In genomic region chr17:28908640-28909098, GRCh38 we compare ENCODE assay signal across 10 cellular contexts. TPM values are rescaled to one million over a fixed set of nuclear protein-coding genes. Genes with fewer than 3 reads are reported as not detected.
A peak's percentile ranks its signal among the peaks of the same experiment; 100 is the strongest.
DNase-seq lines count a peak whose midpoint lies in the region; ATAC-seq and TF ChIP-seq lines count a peak whose summit lies in the region.
"Had no signal": no experiment of that assay in that cellular context is flagged by ENCODE, and none has a peak within 500 bp of the region (broad histone marks: within the 10 kb centered on the region; RNA-seq: fewer than 3 reads in every experiment).

No MANE protein-coding gene starts in this region.

- H4K20me1 ChIP-seq in GM23338 (replicated peaks; ENCODE audit: insufficient read depth) = peaks cover 27% of the 10 kb centered on the region
- no peaks in the 10 kb centered on the region for H4K20me1 ChIP-seq in Karpas-422 (ENCODE audit: insufficient read depth, low read depth, low read length)

- in situ Hi-C loops in astrocyte of the cerebellum (cut with HindIII; ENCODE audit: low sequenced_read_pairs) = loop anchor here (5.0 kb wide), 1 partner anchor 41 kb away; no protein-coding TSS in a partner anchor

- peaks cover 72% of the 10 kb centered on the region for H3F3A ChIP-seq in GM23338 (replicated peaks; ENCODE audit: low read depth)

- H3K79me2 ChIP-seq in GM23338 (replicated peaks; ENCODE audit: insufficient read depth) (peaks cover 5% of the 10 kb centered on the region; the same call in 1 of the 2 replicates), Karpas-422 (ENCODE audit: low read length) (no peaks in the 10 kb centered on the region)

- intact Hi-C loops in left ventricle myocardium superior (cut with micrococcal nuclease) = no loop called here

- H3K9me3 ChIP-seq in Karpas-422 (ENCODE audit: low read length) = no peaks in the 10 kb centered on the region

- H3K9me2 ChIP-seq in GM23338 (ENCODE audit: insufficient read depth) (no peaks in the 10 kb centered on the region), Karpas-422 (replicated peaks; ENCODE audit: insufficient read depth, low read length) (no peaks in the 10 kb centered on the region)

- H3K4me3 Mint-ChIP-seq in GM23338 = no peak overlapping the region
- no peak overlapping the region for H3K4me3 Mint-ChIP-seq in stimulated activated effector memory CD8-positive, alpha-beta T cell treated with anti-CD3 and anti-CD28 coated beads, Interleukin-12 subunit alpha, Interleukin-12 subunit beta, amount 100 ng/mL, for 72 hours

- TF ChIP-seq CTCF in GM23338 (conservative IDR thresholded peaks at IDR 0.05; ENCODE audit: low read depth in 2 of 2) = no peak
- no peak for TF ChIP-seq CTCF in astrocyte of the cerebellum (IDR thresholded peaks at IDR 0.05; ENCODE audit: low read depth, low read length, missing control alignments)

- ATAC-seq in GM23338 = no peak
- peak; percentile 66 for ATAC-seq in left ventricle myocardium superior
- ATAC-seq in stimulated activated effector memory CD8-positive, alpha-beta T cell treated with anti-CD3 and anti-CD28 coated beads, Interleukin-12 subunit alpha, Interleukin-12 subunit beta, amount 100 ng/mL, for 72 hours = no peak
- no peak for ATAC-seq in HG03520 (IDR thresholded peaks at IDR 0.05; ENCODE audit: unreplicated experiment)

- DNase-seq in GM23338 (ENCODE audit: low spot score) = no peak
- DNase-seq in astrocyte of the cerebellum (ENCODE audit: low read depth) = peak; percentile 67
- no peak for DNase-seq in left ventricle myocardium superior
- DNase-seq in stimulated activated effector memory CD8-positive, alpha-beta T cell treated with anti-CD3 and anti-CD28 coated beads, Interleukin-12 subunit alpha, Interleukin-12 subunit beta, amount 100 ng/mL, for 72 hours (ENCODE audit: low spot score in 2 of 2) = no peak
- DNase-seq in Karpas-422 = no peak
- no peak for DNase-seq in NCI-H2227 treated with DMSO at 0.1 percent for 48 hours (lab: John Stamatoyannopoulos, UW)
- no peak for DNase-seq in NCI-H82 treated with DMSO at 0.1 percent for 48 hours (lab: John Stamatoyannopoulos, UW; ENCODE audit: unreplicated experiment)
- DNase-seq: GOT3 had no signal

- peak overlapping the region; percentile 62; the same call in 1 of the 2 replicates for H3K27ac Mint-ChIP-seq in GM23338
- H3K27ac Mint-ChIP-seq in stimulated activated effector memory CD8-positive, alpha-beta T cell treated with anti-CD3 and anti-CD28 coated beads, Interleukin-12 subunit alpha, Interleukin-12 subunit beta, amount 100 ng/mL, for 72 hours = peak overlapping the region; percentile 20

- H3K4me2 ChIP-seq in GM23338 = peak overlapping the region; percentile 66; the same call in 1 of the 2 replicates
- H3K4me2 ChIP-seq in Karpas-422 (ENCODE audit: low read depth, low read length, poor library complexity, severe bottlenecking) = no peak overlapping the region

- peaks cover 81% of the 10 kb centered on the region for H3K36me3 Mint-ChIP-seq in GM23338 (ENCODE audit: low read depth)
- H3K36me3 Mint-ChIP-seq in stimulated activated effector memory CD8-positive, alpha-beta T cell treated with anti-CD3 and anti-CD28 coated beads, Interleukin-12 subunit alpha, Interleukin-12 subunit beta, amount 100 ng/mL, for 72 hours = peaks cover 93% of the 10 kb centered on the region

- peaks cover 53% of the 10 kb centered on the region for H3K4me1 Mint-ChIP-seq in GM23338
- H3K4me1 Mint-ChIP-seq in stimulated activated effector memory CD8-positive, alpha-beta T cell treated with anti-CD3 and anti-CD28 coated beads, Interleukin-12 subunit alpha, Interleukin-12 subunit beta, amount 100 ng/mL, for 72 hours = peaks cover 6% of the 10 kb centered on the region

- H3K9me3 Mint-ChIP-seq in GM23338 = no peaks in the 10 kb centered on the region; the same call in 2 of the 3 replicates
- no peaks in the 10 kb centered on the region for H3K9me3 Mint-ChIP-seq in stimulated activated effector memory CD8-positive, alpha-beta T cell treated with anti-CD3 and anti-CD28 coated beads, Interleukin-12 subunit alpha, Interleukin-12 subunit beta, amount 100 ng/mL, for 72 hours

- H3K4me1 ChIP-seq in GM23338 (ENCODE audit: insufficient read depth) (peaks cover 29% of the 10 kb centered on the region), Karpas-422 (ENCODE audit: low read length) (no peaks in the 10 kb centered on the region)

- H2AFZ ChIP-seq in GM23338 (no peak overlapping the region), Karpas-422 (ENCODE audit: low read length) (no peak overlapping the region)

- no peak overlapping the region for H3K9ac ChIP-seq in Karpas-422 (ENCODE audit: low read length)

- H3K36me3 ChIP-seq in GM23338 (ENCODE audit: insufficient read depth) (peaks cover 61% of the 10 kb centered on the region), Karpas-422 (ENCODE audit: insufficient read depth, low read length) (peaks cover 47% of the 10 kb centered on the region; the same call in 1 of the 2 replicates)

- peaks cover 36% of the 10 kb centered on the region for H3K27me3 Mint-ChIP-seq in GM23338 (ENCODE audit: insufficient read depth, low read depth, poor library complexity)

- no peaks in the 10 kb centered on the region for H3K27me3 ChIP-seq in GM23338 (ENCODE audit: insufficient read depth)
- H3K27me3 ChIP-seq in Karpas-422 (ENCODE audit: low read length) = no peaks in the 10 kb centered on the region

- H3K4me3 ChIP-seq in GM23338 (no peak overlapping the region), astrocyte of the cerebellum (ENCODE audit: low read depth, low read length) (no peak overlapping the region), Karpas-422 (ENCODE audit: low read length) (no peak overlapping the region)
- H3K4me3 ChIP-seq: lung had no signal

- H3K27ac ChIP-seq in GM23338 (ENCODE audit: low read depth) (peak overlapping the region; percentile 80; the same call in 1 of the 2 replicates), Karpas-422 (ENCODE audit: low read length) (no peak overlapping the region)

TF ChIP-seq in GM23338, 12 proteins besides CTCF, POLR2A, EP300 and RAD21 (continues in another document):
- TF ChIP-seq, protein P1, sequence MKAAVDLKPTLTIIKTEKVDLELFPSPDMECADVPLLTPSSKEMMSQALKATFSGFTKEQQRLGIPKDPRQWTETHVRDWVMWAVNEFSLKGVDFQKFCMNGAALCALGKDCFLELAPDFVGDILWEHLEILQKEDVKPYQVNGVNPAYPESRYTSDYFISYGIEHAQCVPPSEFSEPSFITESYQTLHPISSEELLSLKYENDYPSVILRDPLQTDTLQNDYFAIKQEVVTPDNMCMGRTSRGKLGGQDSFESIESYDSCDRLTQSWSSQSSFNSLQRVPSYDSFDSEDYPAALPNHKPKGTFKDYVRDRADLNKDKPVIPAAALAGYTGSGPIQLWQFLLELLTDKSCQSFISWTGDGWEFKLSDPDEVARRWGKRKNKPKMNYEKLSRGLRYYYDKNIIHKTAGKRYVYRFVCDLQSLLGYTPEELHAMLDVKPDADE (IDR thresholded peaks at IDR 0.05) = no peak
- TF ChIP-seq CREB1 (CRISPR knock-in tag; IDR thresholded peaks at IDR 0.05; ENCODE audit: low read depth) (no peak), STAT1 (IDR thresholded peaks at IDR 0.05; ENCODE audit: unreplicated experiment) (no peak), NANOG (IDR thresholded peaks at IDR 0.05; ENCODE audit: borderline replicate concordance) (no peak), ZNF114 (CRISPR knock-in tag; IDR thresholded peaks at IDR 0.05) (no peak)

RNA-seq across cellular contexts. Expression of gene DHRS13, which starts 5.8 kb away (rescaled TPM):
- 31.3 and 34.2 TPM in 2 replicates for total RNA-seq in GM23338 (2014; rRNA removed; shearing (Covaris generic))
- 5.4 and 7.0 TPM in 2 replicates for polyA plus RNA-seq in GM23338 (2016; fragmentation: Nextera tagmentation; extraction: Ambion mirVana)
- total RNA-seq in left ventricle myocardium superior = 3.8 TPM
- total RNA-seq in Karpas-422 (2014; rRNA removed; shearing (Covaris generic); ENCODE audit: low replicate concordance) = 12.9 and 26.5 TPM in 2 replicates

RNA-seq across cellular contexts. Expression of gene FLOT2, which starts 11.1 kb away (rescaled TPM):
- total RNA-seq in GM23338 (2014; rRNA removed; shearing (Covaris generic)) = 66.1 and 66.3 TPM in 2 replicates
- polyA plus RNA-seq in GM23338 (2016; fragmentation: Nextera tagmentation; extraction: Ambion mirVana) = 49.8 and 51.0 TPM in 2 replicates
- total RNA-seq in left ventricle myocardium superior = 108 TPM
- total RNA-seq in Karpas-422 (2014; rRNA removed; shearing (Covaris generic); ENCODE audit: low replicate concordance) = 35.8 and 57.8 TPM in 2 replicates

RNA-seq across cellular contexts. Expression of gene PHF12, which starts 42.6 kb away (rescaled TPM):
- total RNA-seq in GM23338 (2014; rRNA removed; shearing (Covaris generic)) = 41.0 and 45.4 TPM in 2 replicates
- polyA plus RNA-seq in GM23338 (2016; fragmentation: Nextera tagmentation; extraction: Ambion mirVana) = 19.7 and 20.8 TPM in 2 replicates
- total RNA-seq in left ventricle myocardium superior = 20.4 TPM
- total RNA-seq in Karpas-422 (2014; rRNA removed; shearing (Covaris generic); ENCODE audit: low replicate concordance) = 38.3 and 44.6 TPM in 2 replicates

RNA-seq across cellular contexts. Expression of gene ERAL1, which starts 53.9 kb away (rescaled TPM):
- 118 and 121 TPM in 2 replicates for total RNA-seq in GM23338 (2014; rRNA removed; shearing (Covaris generic))
- polyA plus RNA-seq in GM23338 (2016; fragmentation: Nextera tagmentation; extraction: Ambion mirVana) = 77.1 and 77.5 TPM in 2 replicates
- total RNA-seq in left ventricle myocardium superior = 34.1 TPM
- total RNA-seq in Karpas-422 (2014; rRNA removed; shearing (Covaris generic); ENCODE audit: low replicate concordance) = 19.5 and 46.2 TPM in 2 replicates
